9 cellular contexts compared by ENCODE assay signal in genomic region chrX:23907106-23907495, GRCh38. TPM values are rescaled to one million over a fixed set of nuclear protein-coding genes. Genes with fewer than 3 reads are reported as not detected.
A peak's percentile ranks its signal among the peaks of the same experiment; 100 is the strongest.
DNase-seq lines count a peak whose midpoint lies in the region; ATAC-seq, FAIRE-seq and TF ChIP-seq lines count a peak whose summit lies in the region.
"Had no signal": no experiment of that assay in that cellular context is flagged by ENCODE, and none has a peak within 500 bp of the region (broad histone marks: within the 10 kb centered on the region; RNA-seq: fewer than 3 reads in every experiment).

No MANE protein-coding gene starts in this region.

- no peak for TF ChIP-seq CTCF in Panc1 (IDR thresholded peaks at IDR 0.05)
- TF ChIP-seq CTCF in endothelial cell of umbilical vein (IDR thresholded peaks at IDR 0.05; ENCODE audit: extremely low read depth in 1 of 2, insufficient read depth in 1 of 2, low read depth in 1 of 2, low read length in 2 of 2): no peak
- no peak for TF ChIP-seq CTCF in neural crest cell (conservative IDR thresholded peaks at IDR 0.05)

- H3K9me3 ChIP-seq in Panc1 (ENCODE audit: control insufficient read depth, insufficient read depth, low read depth, low read length) (no peaks in the 10 kb centered on the region), endothelial cell of umbilical vein (replicated peaks; ENCODE audit: control insufficient read depth, insufficient read depth, low read length) (no peaks in the 10 kb centered on the region)

- FAIRE-seq in endothelial cell of umbilical vein (lab: Jason Lieb, UNC): no peak

- POLR2A ChIA-PET in Panc1 (lab: Charles Lee): interaction anchor here (0.5 kb wide), 2 partner anchors 25 to 124 kb away, joined by 4 to 14 read pairs; no protein-coding TSS in a partner anchor
- POLR2A ChIA-PET in endothelial cell of umbilical vein (lab: Charles Lee): interaction anchor here (1.5 kb wide), 1 partner anchor 124 kb away, joined by 5 read pairs; the partner anchor contains the start of gene SAT1

- no peaks in the 10 kb centered on the region for H3K27me3 Mint-ChIP-seq in activated naive CD4-positive, alpha-beta T cell treated with anti-CD3 and anti-CD28 coated beads for 36 hours (ENCODE audit: low read depth)
- no peaks in the 10 kb centered on the region for H3K27me3 Mint-ChIP-seq in neural crest cell (ENCODE audit: low read depth)

- no peaks in the 10 kb centered on the region for H4K20me1 ChIP-seq in endothelial cell of umbilical vein (replicated peaks; ENCODE audit: control insufficient read depth, extremely low read depth, insufficient read depth, low read length)

- no peak for TF ChIP-seq POLR2A in endothelial cell of umbilical vein (IDR thresholded peaks at IDR 0.05; ENCODE audit: low read depth, low read length)

- H3K36me3 ChIP-seq in Panc1 (ENCODE audit: control insufficient read depth, insufficient read depth, low read length) (no peaks in the 10 kb centered on the region; the same call in 1 of the 2 replicates), endothelial cell of umbilical vein (ENCODE audit: control insufficient read depth in 2 of 2, extremely low read depth in 1 of 2, insufficient read depth in 2 of 2, low read length in 2 of 2) (no peaks in the 10 kb centered on the region)

- H3K27me3 ChIP-seq in Panc1 (ENCODE audit: control insufficient read depth, insufficient read depth, low read length) (no peaks in the 10 kb centered on the region), endothelial cell of umbilical vein (ENCODE audit: control insufficient read depth in 2 of 2, insufficient read depth in 2 of 2, low read length in 2 of 2) (no peaks in the 10 kb centered on the region)

- peak; percentile 48 for ATAC-seq in Panc1
- ATAC-seq in GM18873 (IDR thresholded peaks at IDR 0.05; ENCODE audit: low FRiP score, unreplicated experiment): no peak

- no peaks in the 10 kb centered on the region for H3K9me1 ChIP-seq in endothelial cell of umbilical vein (replicated peaks; ENCODE audit: control insufficient read depth, extremely low read depth, insufficient read depth, low read length)

- peaks cover 21% of the 10 kb centered on the region for H3K4me1 Mint-ChIP-seq in activated naive CD4-positive, alpha-beta T cell treated with anti-CD3 and anti-CD28 coated beads for 36 hours (ENCODE audit: low read depth)
- peaks cover 27% of the 10 kb centered on the region for H3K4me1 Mint-ChIP-seq in neural crest cell

- peaks cover 1% of the 10 kb centered on the region for H3K36me3 Mint-ChIP-seq in activated naive CD4-positive, alpha-beta T cell treated with anti-CD3 and anti-CD28 coated beads for 36 hours (ENCODE audit: low read depth)
- H3K36me3 Mint-ChIP-seq in neural crest cell (ENCODE audit: low read depth): no peaks in the 10 kb centered on the region

- BruUV-seq in Panc1 (replicated peaks; lab: Mats Ljungman, UMichigan): no TSS peak
- no TSS peak for BruUV-seq in endothelial cell of umbilical vein (replicated peaks; lab: Mats Ljungman, UMichigan)

- peak overlapping the region; percentile 56 to 63 for H3K4me3 ChIP-seq in Panc1 (ENCODE audit: low read depth in 2 of 2, low read length in 2 of 2)
- peak overlapping the region; percentile 51 to 82 (median 72) for H3K4me3 ChIP-seq in endothelial cell of umbilical vein (replicated peaks in 1 of 3; ENCODE audit: insufficient read depth in 1 of 3, low read depth in 1 of 3, low read length in 3 of 3)

- in situ Hi-C loops in Panc1 (cut with HindIII; ENCODE audit: low pct_unique_long_range_greater_than_20kb, low sequenced_read_pairs): no loop called here

- H3K79me2 ChIP-seq in endothelial cell of umbilical vein (ENCODE audit: control insufficient read depth, insufficient read depth, low read length): peaks cover 4% of the 10 kb centered on the region

- no peak for DNase-seq in activated naive CD4-positive, alpha-beta T cell treated with anti-CD3 and anti-CD28 coated beads for 36 hours
- no peak for DNase-seq in activated naive CD4-positive, alpha-beta T cell (lab: John Stamatoyannopoulos, UW)
- DNase-seq in Panc1 (ENCODE audit: low read depth, low spot score) (no peak), endothelial cell of umbilical vein (ENCODE audit: low read depth, low spot score) (no peak), neural crest cell (ENCODE audit: low read depth, low spot score) (no peak), middle frontal gyrus (ENCODE audit: extremely low spot score, low spot score) (no peak), cerebellum (ENCODE audit: low spot score) (no peak)

- H3K4me1 ChIP-seq in Panc1 (ENCODE audit: control insufficient read depth, insufficient read depth, low read length) (peaks cover 6% of the 10 kb centered on the region), endothelial cell of umbilical vein (ENCODE audit: control insufficient read depth, extremely low read depth, insufficient read depth, low read length) (peaks cover 7% of the 10 kb centered on the region)

- H3K4me3 Mint-ChIP-seq in activated naive CD4-positive, alpha-beta T cell treated with anti-CD3 and anti-CD28 coated beads for 36 hours: peak overlapping the region; percentile 75
- H3K4me3 Mint-ChIP-seq in neural crest cell: peak overlapping the region; percentile 94

- CTCF ChIA-PET in activated naive CD4-positive, alpha-beta T cell treated with anti-CD3 and anti-CD28 coated beads for 36 hours (lab: Charles Lee): interaction anchor here (0.7 to 1.3 kb wide), 6 partner anchors 21 to 152 kb away, joined by 3 to 6 read pairs (median 4); partner anchors contain the start of genes EIF2S3 and SAT1
- CTCF ChIA-PET in Panc1 (lab: Charles Lee) (interaction anchor here (0.6 to 0.7 kb wide), 2 partner anchors 163 to 355 kb away, joined by 3 to 7 read pairs; no protein-coding TSS in a partner anchor), endothelial cell of umbilical vein (lab: Charles Lee) (interaction anchor here (0.6 to 3.7 kb wide), 5 partner anchors 18 to 951 kb away, joined by 3 to 41 read pairs (median 4); partner anchors contain the start of genes ACOT9 and EIF2S3)

- peak overlapping the region; percentile 83 for H3K4me2 ChIP-seq in endothelial cell of umbilical vein (ENCODE audit: insufficient read depth, low read length)

- peak overlapping the region; percentile 84 for H3K27ac ChIP-seq in Panc1 (ENCODE audit: low read length)
- H3K27ac ChIP-seq in endothelial cell of umbilical vein (ENCODE audit: insufficient read depth, low read depth, low read length): peak overlapping the region; percentile 68

- H3K9ac ChIP-seq in endothelial cell of umbilical vein (replicated peaks; ENCODE audit: extremely low read depth, insufficient read depth, low read length): peak overlapping the region; percentile 84

- no peaks in the 10 kb centered on the region for H3K9me3 Mint-ChIP-seq in activated naive CD4-positive, alpha-beta T cell treated with anti-CD3 and anti-CD28 coated beads for 36 hours
- no peaks in the 10 kb centered on the region for H3K9me3 Mint-ChIP-seq in neural crest cell

- dilution Hi-C loops in endothelial cell of umbilical vein (cut with MboI; ENCODE audit: extremely low pct_ligation_motif_present, low sequenced_read_pairs): no loop called here

- H2AFZ ChIP-seq in endothelial cell of umbilical vein (ENCODE audit: low read depth, low read length): peak overlapping the region; percentile 61

- intact Hi-C loops in activated naive CD4-positive, alpha-beta T cell treated with anti-CD3 and anti-CD28 coated beads for 36 hours (cut with micrococcal nuclease): loop anchor here (1.0 to 10.0 kb wide), 9 partner anchors 118 to 560 kb away; partner anchors contain the start of genes ACOT9, EIF2S3, PDK3 and PRDX4
- intact Hi-C loops in Panc1 (cut with micrococcal nuclease; ENCODE audit: unreplicated experiment) (loop anchor here (10.0 kb wide), 1 partner anchor 152 kb away; no protein-coding TSS in a partner anchor), endothelial cell of umbilical vein (cut with micrococcal nuclease) (loop anchor here (10.0 kb wide), 1 partner anchor 248 kb away; no protein-coding TSS in a partner anchor)

- peak overlapping the region; percentile 91 for H3K27ac Mint-ChIP-seq in activated naive CD4-positive, alpha-beta T cell treated with anti-CD3 and anti-CD28 coated beads for 36 hours
- H3K27ac Mint-ChIP-seq in neural crest cell (ENCODE audit: unreplicated experiment): peak overlapping the region; percentile 39

TF ChIP-seq in endothelial cell of umbilical vein, 7 proteins besides CTCF, POLR2A, EP300 and RAD21 (continues in another document):
- no peak for TF ChIP-seq FOS (IDR thresholded peaks at IDR 0.05; ENCODE audit: borderline replicate concordance, insufficient read depth, low read length)
- TF ChIP-seq MAX (IDR thresholded peaks at IDR 0.05; ENCODE audit: insufficient read depth, insufficient read length): no peak
- no peak for TF ChIP-seq MYC (IDR thresholded peaks at IDR 0.05; ENCODE audit: low read depth, low read length)
- no peak for TF ChIP-seq EZH2 (IDR thresholded peaks at IDR 0.05; ENCODE audit: borderline replicate concordance, low read depth, low read length, severe bottlenecking)

RNA-seq across cellular contexts. Expression of gene APOO, which starts 0.6 kb away (rescaled TPM):
- 10 to 100 TPM; 41.3 to 49.5 TPM for total RNA-seq in activated naive CD4-positive, alpha-beta T cell treated with anti-CD3 and anti-CD28 coated beads for 36 hours
- total RNA-seq in Panc1 (2021; ENCODE audit: unreplicated experiment) (36.8 TPM), endothelial cell of umbilical vein (20.9 and 24.3 TPM in 2 replicates), neural crest cell (91.0 and 103 TPM in 2 replicates), cerebellum (17.7 TPM)
- 23.2 TPM for polyA plus RNA-seq in Panc1 (2012; ENCODE audit: insufficient read length)
- 7.6 and 9.8 TPM in 2 replicates for polyA plus RNA-seq in endothelial cell of umbilical vein
- polyA plus RNA-seq in endothelial cell of umbilical vein (2011; cell fraction: cytosol; rRNA removed): 14.2 and 14.5 TPM in 2 replicates
- polyA plus RNA-seq in endothelial cell of umbilical vein (2011; cell fraction: nucleus; rRNA removed): 6.9 and 7.6 TPM in 2 replicates
- polyA plus RNA-seq in endothelial cell of umbilical vein (2012): 31.7 and 34.1 TPM in 2 replicates
- polyA minus RNA-seq in endothelial cell of umbilical vein: 3.4 and 6.6 TPM in 2 replicates
- polyA minus RNA-seq in endothelial cell of umbilical vein (2011; cell fraction: cytosol; rRNA and poly(A)+ RNA removed): 11.3 TPM
- polyA minus RNA-seq in endothelial cell of umbilical vein (2011; cell fraction: nucleus; rRNA and poly(A)+ RNA removed): 3.1 and 3.4 TPM in 2 replicates

RNA-seq across cellular contexts. Expression of gene CXorf58, which starts 0.7 kb away (rescaled TPM):
- total RNA-seq in activated naive CD4-positive, alpha-beta T cell treated with anti-CD3 and anti-CD28 coated beads for 36 hours: under 1 TPM in 1 of 2 experiments, not detected in 1; 0.20 TPM
- total RNA-seq in Panc1 (2021; ENCODE audit: unreplicated experiment) (0.41 TPM), endothelial cell of umbilical vein (not detected in 2 replicates), neural crest cell (0.26 TPM in 1 of 2 replicates, not detected in the other), cerebellum (0.27 TPM)
- 0.13 TPM for polyA plus RNA-seq in Panc1 (2012; ENCODE audit: insufficient read length)
- polyA plus RNA-seq in endothelial cell of umbilical vein: not detected in 2 replicates
- not detected in 2 replicates for polyA plus RNA-seq in endothelial cell of umbilical vein (2011; cell fraction: cytosol; rRNA removed)
- polyA plus RNA-seq in endothelial cell of umbilical vein (2011; cell fraction: nucleus; rRNA removed): not detected in 2 replicates
- polyA plus RNA-seq in endothelial cell of umbilical vein (2012): not detected in 2 replicates
- polyA minus RNA-seq in endothelial cell of umbilical vein: not detected in 2 replicates
- polyA minus RNA-seq in endothelial cell of umbilical vein (2011; cell fraction: cytosol; rRNA and poly(A)+ RNA removed): not detected
- not detected in 2 replicates for polyA minus RNA-seq in endothelial cell of umbilical vein (2011; cell fraction: nucleus; rRNA and poly(A)+ RNA removed)
- total RNA-seq: glomerular endothelial cell had no signal
